2 cellular contexts compared by ENCODE assay signal in the genomic region with DNA sequence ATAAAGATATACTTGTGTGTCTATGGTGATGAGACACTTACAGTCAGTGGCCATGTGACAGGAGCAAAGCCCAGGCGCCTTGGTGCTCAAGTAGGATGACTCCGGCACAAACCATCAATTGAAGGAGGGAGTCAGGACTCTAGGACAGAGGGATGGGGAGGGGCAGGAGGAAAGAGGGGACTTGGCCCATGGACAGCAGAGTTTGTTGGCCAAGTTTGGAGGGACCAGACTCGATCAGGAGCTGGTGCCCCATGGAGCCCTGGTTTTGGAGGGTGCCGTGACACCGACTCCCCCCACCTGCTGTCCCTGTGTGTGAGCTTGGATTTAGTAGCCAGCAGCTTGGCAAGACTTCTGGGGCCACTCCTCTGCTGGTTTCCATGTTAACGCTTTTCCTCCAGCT.
A peak's percentile ranks its signal among the peaks of the same experiment; 100 is the strongest.
TF ChIP-seq lines count a peak whose summit lies in the region.

No MANE protein-coding gene starts in this region.

TF ChIP-seq in HEK293, 187 proteins besides CTCF, POLR2A, EP300 and RAD21:
- TF ChIP-seq, protein P1, sequence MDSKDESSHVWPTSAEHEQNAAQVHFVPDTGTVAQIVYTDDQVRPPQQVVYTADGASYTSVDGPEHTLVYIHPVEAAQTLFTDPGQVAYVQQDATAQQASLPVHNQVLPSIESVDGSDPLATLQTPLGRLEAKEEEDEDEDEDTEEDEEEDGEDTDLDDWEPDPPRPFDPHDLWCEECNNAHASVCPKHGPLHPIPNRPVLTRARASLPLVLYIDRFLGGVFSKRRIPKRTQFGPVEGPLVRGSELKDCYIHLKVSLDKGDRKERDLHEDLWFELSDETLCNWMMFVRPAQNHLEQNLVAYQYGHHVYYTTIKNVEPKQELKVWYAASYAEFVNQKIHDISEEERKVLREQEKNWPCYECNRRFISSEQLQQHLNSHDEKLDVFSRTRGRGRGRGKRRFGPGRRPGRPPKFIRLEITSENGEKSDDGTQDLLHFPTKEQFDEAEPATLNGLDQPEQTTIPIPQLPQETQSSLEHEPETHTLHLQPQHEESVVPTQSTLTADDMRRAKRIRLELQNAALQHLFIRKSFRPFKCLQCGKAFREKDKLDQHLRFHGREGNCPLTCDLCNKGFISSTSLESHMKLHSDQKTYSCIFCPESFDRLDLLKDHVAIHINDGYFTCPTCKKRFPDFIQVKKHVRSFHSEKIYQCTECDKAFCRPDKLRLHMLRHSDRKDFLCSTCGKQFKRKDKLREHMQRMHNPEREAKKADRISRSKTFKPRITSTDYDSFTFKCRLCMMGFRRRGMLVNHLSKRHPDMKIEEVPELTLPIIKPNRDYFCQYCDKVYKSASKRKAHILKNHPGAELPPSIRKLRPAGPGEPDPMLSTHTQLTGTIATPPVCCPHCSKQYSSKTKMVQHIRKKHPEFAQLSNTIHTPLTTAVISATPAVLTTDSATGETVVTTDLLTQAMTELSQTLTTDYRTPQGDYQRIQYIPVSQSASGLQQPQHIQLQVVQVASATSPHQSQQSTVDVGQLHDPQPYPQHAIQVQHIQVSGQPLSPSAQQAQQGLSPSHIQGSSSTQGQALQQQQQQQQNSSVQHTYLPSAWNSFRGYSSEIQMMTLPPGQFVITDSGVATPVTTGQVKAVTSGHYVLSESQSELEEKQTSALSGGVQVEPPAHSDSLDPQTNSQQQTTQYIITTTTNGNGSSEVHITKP (tag by site-specific recombination; IDR thresholded peaks at IDR 0.05): peak; percentile 96
- TF ChIP-seq ZIC2 (tag by site-specific recombination; IDR thresholded peaks at IDR 0.05): no peak

TF ChIP-seq in H1, 55 proteins besides CTCF, POLR2A, EP300 and RAD21 (continued from another document):
- TF ChIP-seq CBX8 (IDR thresholded peaks at IDR 0.05; ENCODE audit: borderline replicate concordance, low read depth, low read length) (no peak), ATF2 (IDR thresholded peaks at IDR 0.05; ENCODE audit: low read length) (no peak), HDAC2 (IDR thresholded peaks at IDR 0.05; ENCODE audit: borderline replicate concordance in 1 of 2, low read depth in 2 of 2, low read length in 2 of 2) (no peak), CBX5 (IDR thresholded peaks at IDR 0.05; ENCODE audit: low read depth, low read length) (no peak), RNF2 (IDR thresholded peaks at IDR 0.05; ENCODE audit: borderline replicate concordance, low read depth, low read length, missing control alignments, poor library complexity, severe bottlenecking) (no peak), USF2 (IDR thresholded peaks at IDR 0.05; ENCODE audit: low read length) (no peak)
- TF ChIP-seq, protein P2, sequence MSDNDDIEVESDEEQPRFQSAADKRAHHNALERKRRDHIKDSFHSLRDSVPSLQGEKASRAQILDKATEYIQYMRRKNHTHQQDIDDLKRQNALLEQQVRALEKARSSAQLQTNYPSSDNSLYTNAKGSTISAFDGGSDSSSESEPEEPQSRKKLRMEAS (IDR thresholded peaks at IDR 0.05): no peak
